8 cellular contexts compared by ENCODE assay signal in genomic region chr17:20944014-20944905, GRCh38.
DNase-seq lines count a peak whose midpoint lies in the region; ATAC-seq lines count a peak whose summit lies in the region.

No MANE protein-coding gene starts in this region.

- peak; percentile 100 for ATAC-seq in left lobe of liver
- no peak for ATAC-seq in GM21381 (IDR thresholded peaks at IDR 0.05; ENCODE audit: unreplicated experiment)
- no peak for ATAC-seq in GM19452 (IDR thresholded peaks at IDR 0.05; ENCODE audit: unreplicated experiment)
- no peak for ATAC-seq in HG02973 (IDR thresholded peaks at IDR 0.05; ENCODE audit: unreplicated experiment)

- peak; percentile 43 for DNase-seq in Daoy (ENCODE audit: low read depth)
- DNase-seq in M059J (ENCODE audit: low read depth): peak; percentile 26
- peak; percentile 6 to 8 for DNase-seq in activated CD4-positive, alpha-beta T cell treated with anti-CD3 and anti-CD28 coated beads, Interleukin-2, amount 50 U/mL, for 4 hours
- peak; percentile 79 for DNase-seq in left lobe of liver (ENCODE audit: low spot score)
- DNase-seq in EL: no peak
